ENCODE assay signal across 6 cellular contexts in genomic region chr12:6871052-6871957, GRCh38. TPM values are rescaled to one million over a fixed set of nuclear protein-coding genes. Genes with fewer than 3 reads are reported as not detected.
DNase-seq lines count a peak whose midpoint lies in the region; ATAC-seq and TF ChIP-seq lines count a peak whose summit lies in the region.

No MANE protein-coding gene starts in this region.

- no peaks in the 10 kb centered on the region; the same call in 1 of the 3 replicates for H3K9me3 Mint-ChIP-seq in GM23338
- H3K9me3 Mint-ChIP-seq in stimulated activated memory B cell treated with anti-CD40 and anti-IgM and Interleukin-4, amounts not matched to agents 10 μg/mL and 1 μg/mL and 100 μg/mL, for 72 hours, result no peaks in the 10 kb centered on the region

- 59 to 69% methylated on average over 3 to 12 of the region's 12 CpGs for WGBS in body of pancreas, 2 donors

- no peak overlapping the region for H3K27ac Mint-ChIP-seq in GM23338
- peak overlapping the region; percentile 92 for H3K27ac Mint-ChIP-seq in stimulated activated memory B cell treated with anti-CD40 and anti-IgM and Interleukin-4, amounts not matched to agents 10 μg/mL and 1 μg/mL and 100 μg/mL, for 72 hours

- peaks cover 33% of the 10 kb centered on the region for H3K79me2 ChIP-seq in GM23338 (replicated peaks; ENCODE audit: insufficient read depth)

- TF ChIP-seq CTCF in GM23338 (conservative IDR thresholded peaks at IDR 0.05; ENCODE audit: low read depth in 2 of 2) (no peak), RWPE1 (conservative IDR thresholded peaks at IDR 0.05; ENCODE audit: low read depth) (no peak), fibroblast of pulmonary artery (IDR thresholded peaks at IDR 0.05; ENCODE audit: low read length, missing control alignments) (no peak), body of pancreas (IDR thresholded peaks at IDR 0.05) (no peak)

- peaks cover 32% of the 10 kb centered on the region for H4K20me1 ChIP-seq in GM23338 (replicated peaks; ENCODE audit: insufficient read depth)

- no peaks in the 10 kb centered on the region for H3K9me3 ChIP-seq in body of pancreas

- H3K27ac ChIP-seq in GM23338 (ENCODE audit: low read depth), result peak overlapping the region; percentile 79; the same call in 1 of the 2 replicates
- H3K27ac ChIP-seq in RWPE1, result peak overlapping the region; percentile 84
- H3K27ac ChIP-seq in body of pancreas, result peak overlapping the region in 2 of 4 donors; percentile 54 to 82

- H3K36me3 ChIP-seq in GM23338 (ENCODE audit: insufficient read depth), result peaks cover 14% of the 10 kb centered on the region; the same call in 1 of the 2 replicates
- H3K36me3 ChIP-seq in body of pancreas (replicated peaks in 1 of 2; ENCODE audit: insufficient read depth in 1 of 2, low read depth in 2 of 2), result peaks cover 0 to 4% of the 10 kb centered on the region in 2 donors

- POLR2A ChIA-PET in RWPE1 (lab: Yijun Ruan, JAX; ENCODE audit: low non-redundant PET), result interaction anchor here (0.6 to 2.4 kb wide), 2 partner anchors 20 to 81 kb away, joined by 3 to 9 read pairs; no protein-coding TSS in a partner anchor

- peaks cover 47% of the 10 kb centered on the region for H3K4me1 Mint-ChIP-seq in GM23338
- peaks cover 75% of the 10 kb centered on the region for H3K4me1 Mint-ChIP-seq in stimulated activated memory B cell treated with anti-CD40 and anti-IgM and Interleukin-4, amounts not matched to agents 10 μg/mL and 1 μg/mL and 100 μg/mL, for 72 hours

- ATAC-seq in GM23338 (peak; percentile 3), body of pancreas (no peak)
- ATAC-seq in stimulated activated memory B cell treated with anti-CD40 and anti-IgM and Interleukin-4, amounts not matched to agents 10 μg/mL and 1 μg/mL and 100 μg/mL, for 72 hours, result no peak

- no peak overlapping the region for H2AFZ ChIP-seq in GM23338

- peak overlapping the region; percentile 100 for H3K4me2 ChIP-seq in GM23338

- peak; percentile 36 for DNase-seq in GM23338 (ENCODE audit: low spot score)
- DNase-seq in RWPE1 (ENCODE audit: low spot score), result peak; percentile 62
- no peak for DNase-seq in fibroblast of pulmonary artery (ENCODE audit: low read depth)
- DNase-seq in body of pancreas, result no peak
- no peak for DNase-seq in NCI-H774 (lab: John Stamatoyannopoulos, UW)

- peaks cover 48% of the 10 kb centered on the region for H3K36me3 Mint-ChIP-seq in GM23338 (ENCODE audit: low read depth)
- peaks cover 29% of the 10 kb centered on the region for H3K36me3 Mint-ChIP-seq in stimulated activated memory B cell treated with anti-CD40 and anti-IgM and Interleukin-4, amounts not matched to agents 10 μg/mL and 1 μg/mL and 100 μg/mL, for 72 hours

- peak in 1 of 3 donors; percentile 7 for TF ChIP-seq POLR2A in body of pancreas (IDR thresholded peaks at IDR 0.05)

- intact Hi-C loops in body of pancreas (cut with DNase I), result no loop called here

- H3K9me2 ChIP-seq in GM23338 (ENCODE audit: insufficient read depth), result no peaks in the 10 kb centered on the region

- H3K4me3 ChIP-seq in GM23338, result peak overlapping the region; percentile 99
- H3K4me3 ChIP-seq in fibroblast of pulmonary artery (replicated peaks; ENCODE audit: low read depth, low read length), result peak overlapping the region; percentile 83
- no peak overlapping the region for H3K4me3 ChIP-seq in body of pancreas

- CTCF ChIA-PET in RWPE1 (lab: Yijun Ruan, JAX), result interaction anchor here (0.5 to 3.2 kb wide), 8 partner anchors 10 to 401 kb away, joined by 3 to 16 read pairs (median 4); partner anchors contain the start of gene VAMP1

- no peaks in the 10 kb centered on the region for H3K27me3 ChIP-seq in GM23338 (ENCODE audit: insufficient read depth)
- no peaks in the 10 kb centered on the region for H3K27me3 ChIP-seq in body of pancreas

- H3K4me3 Mint-ChIP-seq in GM23338, result peak overlapping the region; percentile 92
- peak overlapping the region; percentile 99 for H3K4me3 Mint-ChIP-seq in stimulated activated memory B cell treated with anti-CD40 and anti-IgM and Interleukin-4, amounts not matched to agents 10 μg/mL and 1 μg/mL and 100 μg/mL, for 72 hours

- peaks cover 67% of the 10 kb centered on the region for H3F3A ChIP-seq in GM23338 (replicated peaks; ENCODE audit: low read depth)

- peaks cover 47% of the 10 kb centered on the region for H3K4me1 ChIP-seq in GM23338 (ENCODE audit: insufficient read depth)
- peaks cover 47% of the 10 kb centered on the region for H3K4me1 ChIP-seq in body of pancreas

- H3K27me3 Mint-ChIP-seq in GM23338 (ENCODE audit: insufficient read depth, low read depth, poor library complexity), result peaks cover 48% of the 10 kb centered on the region
- no peaks in the 10 kb centered on the region for H3K27me3 Mint-ChIP-seq in stimulated activated memory B cell treated with anti-CD40 and anti-IgM and Interleukin-4, amounts not matched to agents 10 μg/mL and 1 μg/mL and 100 μg/mL, for 72 hours

TF ChIP-seq in GM23338, 12 proteins besides CTCF, POLR2A, EP300 and RAD21:
- TF ChIP-seq POLR2AphosphoS5 (IDR thresholded peaks at IDR 0.05; ENCODE audit: low read depth) (peak; percentile 43), ETS1 (IDR thresholded peaks at IDR 0.05) (no peak)

RNA-seq across cellular contexts. Expression of gene SPSB2, which starts 1.8 kb away (rescaled TPM):
- total RNA-seq in GM23338 (2014; rRNA removed; shearing (Covaris generic)), result 7.6 and 13.1 TPM in 2 replicates
- polyA plus RNA-seq in GM23338 (2016; fragmentation: Nextera tagmentation; extraction: Ambion mirVana), result 8.2 and 10.4 TPM in 2 replicates
- total RNA-seq in body of pancreas, result 10 to 100 TPM in 1 of 2 donors, 1 to 10 TPM in 1; 2.6 to 11.9 TPM

RNA-seq across cellular contexts. Expression of gene TPI1, which starts 4.0 kb away (rescaled TPM):
- total RNA-seq in GM23338 (2014; rRNA removed; shearing (Covaris generic)), result 731 and 822 TPM in 2 replicates
- 737 and 748 TPM in 2 replicates for polyA plus RNA-seq in GM23338 (2016; fragmentation: Nextera tagmentation; extraction: Ambion mirVana)
- total RNA-seq in body of pancreas, result 100 to 1,000 TPM; 134 to 152 TPM

RNA-seq across cellular contexts. Expression of gene USP5, which starts 19.4 kb away (rescaled TPM):
- total RNA-seq in GM23338 (2014; rRNA removed; shearing (Covaris generic)), result 97.2 and 109 TPM in 2 replicates
- polyA plus RNA-seq in GM23338 (2016; fragmentation: Nextera tagmentation; extraction: Ambion mirVana), result 35.0 and 35.1 TPM in 2 replicates
- total RNA-seq in body of pancreas, result 10 to 100 TPM; 18.2 to 60.6 TPM

RNA-seq across cellular contexts. Expression of gene CDCA3, which starts 20.2 kb away (rescaled TPM):
- 37.2 and 47.4 TPM in 2 replicates for total RNA-seq in GM23338 (2014; rRNA removed; shearing (Covaris generic))
- polyA plus RNA-seq in GM23338 (2016; fragmentation: Nextera tagmentation; extraction: Ambion mirVana), result 75.6 and 79.2 TPM in 2 replicates
- 1 to 10 TPM in 1 of 2 donors, under 1 TPM in 1; 0.52 to 2.3 TPM for total RNA-seq in body of pancreas

RNA-seq across cellular contexts. Expression of gene GNB3, which starts 30.6 kb away (rescaled TPM):
- total RNA-seq in GM23338 (2014; rRNA removed; shearing (Covaris generic)), result 3.3 and 8.2 TPM in 2 replicates
- polyA plus RNA-seq in GM23338 (2016; fragmentation: Nextera tagmentation; extraction: Ambion mirVana), result 3.6 and 5.4 TPM in 2 replicates
- under 1 TPM; 0.33 to 0.52 TPM for total RNA-seq in body of pancreas

Comparison
In these comparisons a context has a peak if more than half of its experiments do, and no peak if none do; other contexts are left out.
1. DNase-seq: peak in GM23338 (single experiment) and RWPE1 (single experiment); none in fibroblast of pulmonary artery (single experiment), body of pancreas (0 of 4) and NCI-H774 (single experiment).
2. H3K4me3 ChIP-seq: peak in GM23338 (single experiment) and fibroblast of pulmonary artery (single experiment); none in body of pancreas (0 of 2).